8 cellular contexts compared by ENCODE assay signal in the genomic region with DNA sequence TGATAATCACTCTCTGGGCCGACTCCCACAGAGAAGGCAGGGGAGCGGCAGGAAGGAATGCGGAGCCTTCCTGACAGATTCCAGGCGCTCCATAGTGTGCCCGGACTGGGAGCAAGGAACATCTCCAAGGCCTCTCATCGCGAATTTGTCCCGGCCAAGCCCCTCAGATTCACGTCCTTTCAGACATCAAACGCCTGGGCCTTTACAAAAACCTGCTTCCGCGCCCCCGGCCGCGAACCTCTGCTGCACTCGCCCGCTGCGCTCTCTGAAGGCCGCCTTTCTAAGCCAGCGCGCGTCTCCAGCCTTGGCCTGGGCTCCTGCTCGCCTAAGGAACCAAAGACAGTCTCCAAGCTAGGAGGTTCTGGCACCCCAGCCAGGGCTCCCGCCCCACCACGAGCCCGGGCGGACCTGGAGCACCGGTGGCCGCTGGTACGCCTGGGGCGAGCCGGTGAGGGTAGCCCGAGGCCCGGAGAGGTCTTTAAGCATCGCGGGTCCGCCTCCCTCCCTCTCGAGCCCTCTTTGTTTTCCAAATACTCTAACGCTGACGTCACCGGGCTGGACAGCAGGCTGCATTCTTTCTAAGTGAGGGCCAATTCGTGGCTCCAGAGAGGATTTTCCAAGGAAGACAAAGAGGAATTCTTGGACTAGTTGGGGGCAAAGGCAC. TPM values are rescaled to one million over a fixed set of nuclear protein-coding genes. Genes with fewer than 3 reads are reported as not detected.
DNase-seq lines count a peak whose midpoint lies in the region; ATAC-seq and TF ChIP-seq lines count a peak whose summit lies in the region.

No MANE protein-coding gene starts in this region.

- CTCF ChIA-PET in A673 (lab: Charles Lee), result interaction anchor here (1.0 kb wide), 1 partner anchor 160 kb away, joined by 3 read pairs; no protein-coding TSS in a partner anchor
- CTCF ChIA-PET in HEK293 (lab: Yijun Ruan, JAX), result interaction anchor here (0.9 kb wide), 1 partner anchor 8 kb away, joined by 4 read pairs; no protein-coding TSS in a partner anchor
- CTCF ChIA-PET in activated CD4-positive, alpha-beta T cell treated with anti-CD3 and anti-CD28 coated beads, Interleukin-2, amount 10 ng/mL, durations not matched to agents 7 days and 5 days (lab: Charles Lee), result no interaction called here

- H3K9me3 Mint-ChIP-seq in activated CD4-positive, alpha-beta T cell treated with anti-CD3 and anti-CD28 coated beads, Interleukin-2, amount 10 ng/mL, durations not matched to agents 7 days and 5 days, result no peaks in the 10 kb centered on the region

- H3K36me3 Mint-ChIP-seq in activated CD4-positive, alpha-beta T cell treated with anti-CD3 and anti-CD28 coated beads, Interleukin-2, amount 10 ng/mL, durations not matched to agents 7 days and 5 days (ENCODE audit: low read depth), result no peaks in the 10 kb centered on the region

- H3K36me3 ChIP-seq in A673 (ENCODE audit: insufficient read depth, low read length, poor library complexity, severe bottlenecking) (peaks cover 30% of the 10 kb centered on the region), HEK293 (ENCODE audit: control insufficient read depth in 2 of 2, insufficient read depth in 1 of 2, low read length in 2 of 2) (peaks cover 0 to 30% of the 10 kb centered on the region in 2 experiments; a peak in 1 of 3 replicates), muscle layer of colon (ENCODE audit: insufficient read depth, low read length) (peaks cover 40% of the 10 kb centered on the region)

- H3K4me3 ChIP-seq in A673 (ENCODE audit: low read depth, low read length, poor library complexity, severe bottlenecking), result peak overlapping the region; percentile 68
- peak overlapping the region; percentile 89 for H3K4me3 ChIP-seq in HEK293 (ENCODE audit: low read depth, low read length)
- H3K4me3 ChIP-seq in muscle layer of colon (ENCODE audit: low read depth in 1 of 2, low read length in 2 of 2), result peak overlapping the region; percentile 76 to 90

- TF ChIP-seq CTCF in A673 (conservative IDR thresholded peaks at IDR 0.05; ENCODE audit: low read depth, low read length) (no peak), HEK293 (tag by site-specific recombination; IDR thresholded peaks at IDR 0.05) (no peak)

- H3K27ac ChIP-seq in A673 (ENCODE audit: low read depth, low read length, poor library complexity, severe bottlenecking) (peak overlapping the region; percentile 98), HEK293 (ENCODE audit: extremely low read depth, low read depth, low read length) (peak overlapping the region; percentile 90; the same call in 1 of the 2 replicates), muscle layer of colon (ENCODE audit: low read depth, low read length) (peak overlapping the region; percentile 72)

- DNase-seq in A673 (ENCODE audit: low spot score) (peak; percentile 81), fibroblast of peridontal ligament (ENCODE audit: extremely low read depth) (peak; percentile 95), T-helper 2 cell (no peak)
- DNase-seq in activated CD4-positive, alpha-beta T cell treated with anti-CD3 and anti-CD28 coated beads, Interleukin-2, amount 10 ng/mL, durations not matched to agents 7 days and 5 days, result no peak

- no peak overlapping the region for H3K4me3 Mint-ChIP-seq in activated CD4-positive, alpha-beta T cell treated with anti-CD3 and anti-CD28 coated beads, Interleukin-2, amount 10 ng/mL, durations not matched to agents 7 days and 5 days

- no peaks in the 10 kb centered on the region for H3K27me3 ChIP-seq in A673 (replicated peaks; ENCODE audit: insufficient read depth, low read depth, low read length, poor library complexity)
- H3K27me3 ChIP-seq in muscle layer of colon (ENCODE audit: control insufficient read depth in 1 of 2, insufficient read depth in 2 of 2, low read length in 2 of 2), result no peaks in the 10 kb centered on the region

- TSS peak; percentile 47 for BruUV-seq in A673 (replicated peaks; lab: Mats Ljungman, UMichigan)

- H3K27me3 Mint-ChIP-seq in activated CD4-positive, alpha-beta T cell treated with anti-CD3 and anti-CD28 coated beads, Interleukin-2, amount 10 ng/mL, durations not matched to agents 7 days and 5 days, result peaks cover 51% of the 10 kb centered on the region

- ATAC-seq in SK-N-SH treated with all-trans-retinoic acid at 6 μM for 48 hours (peak; percentile 47), GM18868 (IDR thresholded peaks at IDR 0.05; ENCODE audit: unreplicated experiment) (no peak)

- POLR2A ChIA-PET in A673 (lab: Charles Lee; ENCODE audit: low non-redundant PET) (no interaction called here), HEK293 (lab: Yijun Ruan, JAX) (interaction anchor here (1.2 to 4.1 kb wide), 4 partner anchors 9 to 113 kb away, joined by 3 to 76 read pairs (median 22); no protein-coding TSS in a partner anchor)
- POLR2A ChIA-PET in activated CD4-positive, alpha-beta T cell treated with anti-CD3 and anti-CD28 coated beads, Interleukin-2, amount 10 ng/mL, durations not matched to agents 7 days and 5 days (lab: Charles Lee), result no interaction called here

- H3K4me1 Mint-ChIP-seq in activated CD4-positive, alpha-beta T cell treated with anti-CD3 and anti-CD28 coated beads, Interleukin-2, amount 10 ng/mL, durations not matched to agents 7 days and 5 days, result peaks cover 10% of the 10 kb centered on the region

- H3K4me1 ChIP-seq in A673 (ENCODE audit: insufficient read depth, low read length, poor library complexity, severe bottlenecking), result peaks cover 48% of the 10 kb centered on the region
- H3K4me1 ChIP-seq in HEK293 (ENCODE audit: control insufficient read depth, insufficient read depth, low read length), result peaks cover 2% of the 10 kb centered on the region; the same call in 1 of the 2 replicates
- H3K4me1 ChIP-seq in muscle layer of colon (ENCODE audit: insufficient read depth, low read length), result peaks cover 49% of the 10 kb centered on the region

- no peaks in the 10 kb centered on the region for H3K9me3 ChIP-seq in A673 (ENCODE audit: low read depth, low read length, poor library complexity, severe bottlenecking)
- no peaks in the 10 kb centered on the region for H3K9me3 ChIP-seq in HEK293 (ENCODE audit: control insufficient read depth, insufficient read depth, low read depth, low read length)
- no peaks in the 10 kb centered on the region for H3K9me3 ChIP-seq in muscle layer of colon (ENCODE audit: low read length)

- no peak overlapping the region for H3K27ac Mint-ChIP-seq in activated CD4-positive, alpha-beta T cell treated with anti-CD3 and anti-CD28 coated beads, Interleukin-2, amount 10 ng/mL, durations not matched to agents 7 days and 5 days

- intact Hi-C loops in A673 (cut with micrococcal nuclease; ENCODE audit: unreplicated experiment), result loop anchor here (5.0 kb wide), 1 partner anchor 114 kb away; a partner anchor contains a TSS

- peak overlapping the region; percentile 81 for H3K9ac ChIP-seq in muscle layer of colon (ENCODE audit: low read length)

TF ChIP-seq in HEK293, 187 proteins besides CTCF, POLR2A, EP300 and RAD21 (continues in another document):
- TF ChIP-seq YY1 (tag by site-specific recombination; IDR thresholded peaks at IDR 0.05) (no peak), ZNF391 (tag by site-specific recombination; IDR thresholded peaks at IDR 0.05; ENCODE audit: borderline replicate concordance, low read depth) (no peak), KLF16 (tag by site-specific recombination; IDR thresholded peaks at IDR 0.05) (0 out of 2 replicates have a peak, but pooled peaks have one; percentile 12), ZNF155 (tag by site-specific recombination; IDR thresholded peaks at IDR 0.05) (no peak)
- TF ChIP-seq, protein P1, sequence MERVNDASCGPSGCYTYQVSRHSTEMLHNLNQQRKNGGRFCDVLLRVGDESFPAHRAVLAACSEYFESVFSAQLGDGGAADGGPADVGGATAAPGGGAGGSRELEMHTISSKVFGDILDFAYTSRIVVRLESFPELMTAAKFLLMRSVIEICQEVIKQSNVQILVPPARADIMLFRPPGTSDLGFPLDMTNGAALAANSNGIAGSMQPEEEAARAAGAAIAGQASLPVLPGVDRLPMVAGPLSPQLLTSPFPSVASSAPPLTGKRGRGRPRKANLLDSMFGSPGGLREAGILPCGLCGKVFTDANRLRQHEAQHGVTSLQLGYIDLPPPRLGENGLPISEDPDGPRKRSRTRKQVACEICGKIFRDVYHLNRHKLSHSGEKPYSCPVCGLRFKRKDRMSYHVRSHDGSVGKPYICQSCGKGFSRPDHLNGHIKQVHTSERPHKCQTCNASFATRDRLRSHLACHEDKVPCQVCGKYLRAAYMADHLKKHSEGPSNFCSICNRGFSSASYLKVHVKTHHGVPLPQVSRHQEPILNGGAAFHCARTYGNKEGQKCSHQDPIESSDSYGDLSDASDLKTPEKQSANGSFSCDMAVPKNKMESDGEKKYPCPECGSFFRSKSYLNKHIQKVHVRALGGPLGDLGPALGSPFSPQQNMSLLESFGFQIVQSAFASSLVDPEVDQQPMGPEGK (tag by site-specific recombination; IDR thresholded peaks at IDR 0.05), result 0 out of 2 replicates have a peak, but pooled peaks have one; percentile 47

TF ChIP-seq in SK-N-SH treated with all-trans-retinoic acid at 6 μM for 48 hours, 23 proteins besides CTCF, POLR2A, EP300 and RAD21 (continues in another document):
- 0 out of 2 replicates have a peak, but pooled peaks have one; percentile 44 for TF ChIP-seq ESRRG (CRISPR knock-in tag; IDR thresholded peaks at IDR 0.05)
- TF ChIP-seq BACH2 (CRISPR knock-in tag; IDR thresholded peaks at IDR 0.05; ENCODE audit: borderline replicate concordance), result no peak
- TF ChIP-seq, protein P2, sequence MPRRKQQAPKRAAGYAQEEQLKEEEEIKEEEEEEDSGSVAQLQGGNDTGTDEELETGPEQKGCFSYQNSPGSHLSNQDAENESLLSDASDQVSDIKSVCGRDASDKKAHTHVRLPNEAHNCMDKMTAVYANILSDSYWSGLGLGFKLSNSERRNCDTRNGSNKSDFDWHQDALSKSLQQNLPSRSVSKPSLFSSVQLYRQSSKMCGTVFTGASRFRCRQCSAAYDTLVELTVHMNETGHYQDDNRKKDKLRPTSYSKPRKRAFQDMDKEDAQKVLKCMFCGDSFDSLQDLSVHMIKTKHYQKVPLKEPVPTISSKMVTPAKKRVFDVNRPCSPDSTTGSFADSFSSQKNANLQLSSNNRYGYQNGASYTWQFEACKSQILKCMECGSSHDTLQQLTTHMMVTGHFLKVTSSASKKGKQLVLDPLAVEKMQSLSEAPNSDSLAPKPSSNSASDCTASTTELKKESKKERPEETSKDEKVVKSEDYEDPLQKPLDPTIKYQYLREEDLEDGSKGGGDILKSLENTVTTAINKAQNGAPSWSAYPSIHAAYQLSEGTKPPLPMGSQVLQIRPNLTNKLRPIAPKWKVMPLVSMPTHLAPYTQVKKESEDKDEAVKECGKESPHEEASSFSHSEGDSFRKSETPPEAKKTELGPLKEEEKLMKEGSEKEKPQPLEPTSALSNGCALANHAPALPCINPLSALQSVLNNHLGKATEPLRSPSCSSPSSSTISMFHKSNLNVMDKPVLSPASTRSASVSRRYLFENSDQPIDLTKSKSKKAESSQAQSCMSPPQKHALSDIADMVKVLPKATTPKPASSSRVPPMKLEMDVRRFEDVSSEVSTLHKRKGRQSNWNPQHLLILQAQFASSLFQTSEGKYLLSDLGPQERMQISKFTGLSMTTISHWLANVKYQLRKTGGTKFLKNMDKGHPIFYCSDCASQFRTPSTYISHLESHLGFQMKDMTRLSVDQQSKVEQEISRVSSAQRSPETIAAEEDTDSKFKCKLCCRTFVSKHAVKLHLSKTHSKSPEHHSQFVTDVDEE (CRISPR knock-in tag; IDR thresholded peaks at IDR 0.05), result 0 out of 2 replicates have a peak, but pooled peaks have one; percentile 23

RNA-seq across cellular contexts. Expression of a gene that starts 0.8 kb away (rescaled TPM):
- total RNA-seq in A673 (2021), result 38.9 and 59.6 TPM in 2 replicates
- not detected for total RNA-seq in activated CD4-positive, alpha-beta T cell treated with anti-CD3 and anti-CD28 coated beads, Interleukin-2, amount 10 ng/mL, durations not matched to agents 7 days and 5 days

Comparison
In these comparisons a context has a peak if more than half of its experiments do, and no peak if none do; other contexts are left out.
1. DNase-seq: peak in A673 (single experiment) and fibroblast of peridontal ligament (single experiment); none in T-helper 2 cell (0 of 5) and activated CD4-positive, alpha-beta T cell treated with anti-CD3 and anti-CD28 coated beads, Interleukin-2, amount 10 ng/mL, durations not matched to agents 7 days and 5 days (single experiment).
2. RNA of a gene that starts 0.8 kb away (total RNA-seq): 38.9 to 59.6 TPM in A673; not detected in activated CD4-positive, alpha-beta T cell treated with anti-CD3 and anti-CD28 coated beads, Interleukin-2, amount 10 ng/mL, durations not matched to agents 7 days and 5 days; every median in the first group is over 10 times any median in the second.
3. Peak in every context shown above with its lines, with median percentiles within 50 percentile points of each other: H3K27ac ChIP-seq and H3K4me3 ChIP-seq.